In the genomic region with DNA sequence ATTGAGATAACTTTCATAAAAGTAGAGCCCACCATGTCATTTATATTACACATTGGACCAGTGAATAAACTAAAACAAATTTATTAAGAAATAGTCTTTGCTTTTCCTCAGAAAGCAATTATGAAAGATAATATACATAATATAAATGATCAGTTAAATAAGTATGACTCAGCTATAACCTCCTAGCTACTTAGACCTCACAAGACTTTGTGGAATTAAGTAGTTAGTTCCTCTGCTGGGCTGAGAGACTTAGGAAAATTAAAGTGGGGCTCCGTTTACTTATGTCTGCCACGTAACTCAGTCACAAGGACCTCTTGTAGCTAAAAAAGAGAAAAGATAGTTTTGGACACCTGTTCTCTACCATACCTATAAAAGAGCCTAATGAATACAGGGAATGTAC, we compare ENCODE assay signal across 23 cellular contexts.
DNase-seq lines count a peak whose midpoint lies in the region; ATAC-seq and TF ChIP-seq lines count a peak whose summit lies in the region.
"Had no signal": no experiment of that assay in that cellular context is flagged by ENCODE, and none has a peak within 500 bp of the region (broad histone marks: within the 10 kb centered on the region; RNA-seq: fewer than 3 reads in every experiment).

No MANE protein-coding gene starts in this region.

- H3K4me3 ChIP-seq in mammary epithelial cell (replicated peaks in 1 of 3; ENCODE audit: insufficient read depth in 1 of 3, low read depth in 2 of 3, low read length in 3 of 3) = no peak overlapping the region
- H3K4me3 ChIP-seq in RWPE2 (ENCODE audit: severe bottlenecking) = no peak overlapping the region
- H3K4me3 ChIP-seq in left lung = no peak overlapping the region
- H3K4me3 ChIP-seq in tibial artery = no peak overlapping the region
- H3K4me3 ChIP-seq: BLaER1, GM23338, PC-9 had no signal

- H3K9ac ChIP-seq in mammary epithelial cell (ENCODE audit: insufficient read depth, low read length) = no peak overlapping the region
- H3K9ac ChIP-seq: BLaER1 had no signal

- H3K79me2 ChIP-seq in mammary epithelial cell (ENCODE audit: insufficient read depth, low read length) = peaks cover 3% of the 10 kb centered on the region

- H3K27ac Mint-ChIP-seq in MCF 10A (ENCODE audit: low read depth, unreplicated experiment) = peak overlapping the region; percentile 88
- H3K27ac Mint-ChIP-seq in nephron progenitor cell = no peak overlapping the region
- H3K27ac Mint-ChIP-seq: CD4-positive, CD25-positive, alpha-beta regulatory T cell; HFFc6; IgD-negative memory B cell had no signal

- dilution Hi-C loops in mammary epithelial cell (cut with HindIII; ENCODE audit: low sequenced_read_pairs) = no loop called here

- H2AFZ ChIP-seq in mammary epithelial cell (ENCODE audit: low read depth, low read length) = no peak overlapping the region
- H2AFZ ChIP-seq: GM23338, PC-9 had no signal

- 100% methylated on average over 2 of the region's 2 CpGs for WGBS in mammary epithelial cell (ENCODE audit: low coverage, missing lambda C conversion rate)

- H3K4me3 Mint-ChIP-seq in MCF 10A (ENCODE audit: unreplicated experiment) (no peak overlapping the region), nephron progenitor cell (no peak overlapping the region)
- H3K4me3 Mint-ChIP-seq: CD4-positive, CD25-positive, alpha-beta regulatory T cell; GM23338; H9; HFFc6; IgD-negative memory B cell had no signal

- in situ Hi-C loops in mammary epithelial cell (cut with MboI; ENCODE audit: low sequenced_read_pairs in 2 of 2) = no loop called here
- in situ Hi-C loops in GM13976 (cut with MboI; ENCODE audit: low sequenced_read_pairs, unreplicated experiment) = no loop called here

- H4K20me1 ChIP-seq in mammary epithelial cell (ENCODE audit: insufficient read depth, low read length) = no peaks in the 10 kb centered on the region
- H4K20me1 ChIP-seq: BLaER1 had no signal

- TF ChIP-seq CTCF in MCF 10A (IDR thresholded peaks at IDR 0.05; ENCODE audit: unreplicated experiment) (no peak), mammary epithelial cell (conservative IDR thresholded peaks at IDR 0.05 in 1 of 2, IDR thresholded peaks at IDR 0.05 in 1 of 2; ENCODE audit: extremely low read depth in 1 of 2, insufficient read depth in 1 of 2, low read depth in 1 of 2, low read length in 2 of 2) (no peak), RWPE2 (IDR thresholded peaks at IDR 0.05; ENCODE audit: poor library complexity, severe bottlenecking) (no peak), left lung (IDR thresholded peaks at IDR 0.05) (no peak), tibial artery (IDR thresholded peaks at IDR 0.05) (no peak), GM13976 (IDR thresholded peaks at IDR 0.05; ENCODE audit: borderline replicate concordance, control extremely low read depth, extremely low read depth, insufficient read depth, missing control alignments) (no peak), nephron progenitor cell (IDR thresholded peaks at IDR 0.05) (no peak)

- H3K27me3 Mint-ChIP-seq in MCF 10A (ENCODE audit: insufficient read depth, unreplicated experiment) = no peaks in the 10 kb centered on the region
- no peaks in the 10 kb centered on the region for H3K27me3 Mint-ChIP-seq in nephron progenitor cell (ENCODE audit: low read depth, poor library complexity)
- H3K27me3 Mint-ChIP-seq: CD4-positive, CD25-positive, alpha-beta regulatory T cell; IgD-negative memory B cell had no signal

- H3K27me3 ChIP-seq in mammary epithelial cell (ENCODE audit: insufficient read depth, low read length) = no peaks in the 10 kb centered on the region
- H3K27me3 ChIP-seq in RWPE2 (ENCODE audit: insufficient read depth, poor library complexity, severe bottlenecking) = no peaks in the 10 kb centered on the region
- no peaks in the 10 kb centered on the region for H3K27me3 ChIP-seq in left lung
- no peaks in the 10 kb centered on the region for H3K27me3 ChIP-seq in tibial artery
- H3K27me3 ChIP-seq: BLaER1 had no signal

- H3K27ac ChIP-seq in mammary epithelial cell (ENCODE audit: insufficient read depth, low read depth, low read length) = no peak overlapping the region
- H3K27ac ChIP-seq in RWPE2 (ENCODE audit: poor library complexity, severe bottlenecking) = peak overlapping the region; percentile 42
- peak overlapping the region; percentile 15 to 46 for H3K27ac ChIP-seq in left lung
- H3K27ac ChIP-seq in tibial artery = peak overlapping the region; percentile 57 to 75
- H3K27ac ChIP-seq: BLaER1, PC-9 had no signal

- BruUV-seq in MCF 10A (replicated peaks; lab: Mats Ljungman, UMichigan) = no TSS peak
- no TSS peak for BruUV-seq in mammary epithelial cell (replicated peaks; lab: Mats Ljungman, UMichigan)

- no peak for DNase-seq in MCF 10A (ENCODE audit: unreplicated experiment)
- DNase-seq in mammary epithelial cell = no peak
- no peak for DNase-seq in RWPE2 (ENCODE audit: low spot score)
- no peak for DNase-seq in left lung
- no peak for DNase-seq in tibial artery
- no peak for DNase-seq in GM13976 (ENCODE audit: low spot score)
- no peak for DNase-seq in nephron progenitor cell
- DNase-seq: 8988T; CD4-positive, CD25-positive, alpha-beta regulatory T cell; H9; HFFc6; NCI-H1092 treated with DMSO at 0.1 percent for 48 hours; NCI-H1436; NCI-H187; NCI-H2081 treated with DMSO at 0.1 percent for 48 hours; NCI-H446 treated with DMSO at 0.1 percent for 48 hours; NCI-H526; NCI-H82; PC-9 had no signal

- intact Hi-C loops in MCF 10A (cut with micrococcal nuclease) (no loop called here), mammary epithelial cell (cut with micrococcal nuclease) (no loop called here), left lung (cut with DNase I) (no loop called here), tibial artery (cut with DNase I; ENCODE audit: low total_unique reads) (no loop called here)

- peaks cover 5% of the 10 kb centered on the region for H3K4me1 ChIP-seq in mammary epithelial cell (ENCODE audit: insufficient read depth, low read length)
- H3K4me1 ChIP-seq in RWPE2 (ENCODE audit: insufficient read depth, poor library complexity, severe bottlenecking) = peaks cover 16% of the 10 kb centered on the region
- H3K4me1 ChIP-seq in left lung = peaks cover 0 to 9% of the 10 kb centered on the region in 2 donors
- peaks cover 0 to 68% (median 23%) of the 10 kb centered on the region in 4 donors for H3K4me1 ChIP-seq in tibial artery
- H3K4me1 ChIP-seq: BLaER1 had no signal

- no peaks in the 10 kb centered on the region for H3K9me3 ChIP-seq in mammary epithelial cell (replicated peaks; ENCODE audit: insufficient read depth, low read length)
- H3K9me3 ChIP-seq in RWPE2 (ENCODE audit: severe bottlenecking) = peaks cover 3% of the 10 kb centered on the region
- H3K9me3 ChIP-seq in left lung = no peaks in the 10 kb centered on the region
- H3K9me3 ChIP-seq in tibial artery = no peaks in the 10 kb centered on the region
- H3K9me3 ChIP-seq: BLaER1 had no signal

- H3K9me3 Mint-ChIP-seq in MCF 10A (ENCODE audit: unreplicated experiment) (no peaks in the 10 kb centered on the region), nephron progenitor cell (no peaks in the 10 kb centered on the region)
- H3K9me3 Mint-ChIP-seq: CD4-positive, CD25-positive, alpha-beta regulatory T cell; GM23338; H9; HFFc6; IgD-negative memory B cell had no signal

- peaks cover 1% of the 10 kb centered on the region for H3K36me3 ChIP-seq in mammary epithelial cell (ENCODE audit: insufficient read depth, low read length)
- H3K36me3 ChIP-seq in RWPE2 (ENCODE audit: low read depth) = peaks cover 6% of the 10 kb centered on the region; the same call in 1 of the 2 replicates
- no peaks in the 10 kb centered on the region for H3K36me3 ChIP-seq in left lung
- H3K36me3 ChIP-seq in tibial artery = no peaks in the 10 kb centered on the region

- POLR2A ChIA-PET in MCF 10A (lab: Yijun Ruan, JAX) = interaction anchor here (0.7 to 1.7 kb wide), 4 partner anchors 11 to 92 kb away, joined by 3 to 5 read pairs (median 3); no protein-coding TSS in a partner anchor

- H3K4me2 ChIP-seq in mammary epithelial cell (ENCODE audit: insufficient read depth, low read depth, low read length) = no peak overlapping the region
- H3K4me2 ChIP-seq: BLaER1, GM23338, PC-9 had no signal

- CTCF ChIA-PET in MCF 10A (lab: Yijun Ruan, JAX) = interaction anchor here (0.5 to 1.4 kb wide), 5 partner anchors 10 to 231 kb away, joined by 3 to 4 read pairs (median 4); no protein-coding TSS in a partner anchor
- CTCF ChIA-PET in mammary epithelial cell (lab: Charles Lee; ENCODE audit: low non-redundant PET) = no interaction called here

- no peak for ATAC-seq in RWPE2 (ENCODE audit: low read depth)
- peak; percentile 90 for ATAC-seq in left lung
- ATAC-seq in HG03565 (IDR thresholded peaks at IDR 0.05; ENCODE audit: unreplicated experiment) = no peak
- ATAC-seq: GM23338 had no signal

- H3K4me1 Mint-ChIP-seq in MCF 10A (ENCODE audit: insufficient read depth, unreplicated experiment) = peaks cover 9% of the 10 kb centered on the region
- H3K4me1 Mint-ChIP-seq in nephron progenitor cell = no peaks in the 10 kb centered on the region

- H3K36me3 Mint-ChIP-seq in MCF 10A (ENCODE audit: insufficient read depth, unreplicated experiment) (peaks cover 8% of the 10 kb centered on the region), nephron progenitor cell (ENCODE audit: low read depth) (peaks cover 17% of the 10 kb centered on the region)
